ENCODE assay signal across 9 cellular contexts in genomic region chr1:165397945-165398344, GRCh38. TPM values are rescaled to one million over a fixed set of nuclear protein-coding genes. Genes with fewer than 3 reads are reported as not detected.
DNase-seq lines count a peak whose midpoint lies in the region; ATAC-seq and TF ChIP-seq lines count a peak whose summit lies in the region.
"Had no signal": no experiment of that assay in that cellular context is flagged by ENCODE, and none has a peak within 500 bp of the region (broad histone marks: within the 10 kb centered on the region; RNA-seq: fewer than 3 reads in every experiment).

No MANE protein-coding gene starts in this region.

- no peak for ATAC-seq in GM18858 (IDR thresholded peaks at IDR 0.05; ENCODE audit: unreplicated experiment)

- H3K36me3 Mint-ChIP-seq in CD14-positive monocyte, result no peaks in the 10 kb centered on the region

- in situ Hi-C loops in astrocyte of the spinal cord (cut with HindIII; ENCODE audit: low sequenced_read_pairs), result no loop called here

- peaks cover 66 to 79% (median 74%) of the 10 kb centered on the region in 3 donors for H3K27me3 Mint-ChIP-seq in CD14-positive monocyte (ENCODE audit: low read depth in 3 of 3)

- H3K4me3 Mint-ChIP-seq in CD14-positive monocyte, result peak overlapping the region in 1 of 2 donors; percentile 33

- peak overlapping the region in 1 of 7 donors; percentile 28 for H3K27ac Mint-ChIP-seq in CD14-positive monocyte

- peak; percentile 79 for DNase-seq in AG10803 (ENCODE audit: low read depth)
- DNase-seq in astrocyte of the spinal cord (ENCODE audit: low read depth, low spot score), result peak; percentile 52
- DNase-seq in kidney tubule cell (ENCODE audit: low spot score), result peak; percentile 79
- DNase-seq in NCI-H2171 treated with DMSO at 0.1 percent for 48 hours (lab: John Stamatoyannopoulos, UW), result no peak
- DNase-seq in CD14-positive monocyte (ENCODE audit: low spot score), result no peak
- no peak for DNase-seq in dedifferentiated amniotic fluid mesenchymal stem cell (ENCODE audit: extremely low spot score)
- DNase-seq: posterior cingulate gyrus had no signal

- H3K4me3 ChIP-seq in AG10803 (ENCODE audit: low read length) (no peak overlapping the region), HUES48 (ENCODE audit: low read depth, low read length) (no peak overlapping the region), astrocyte of the spinal cord (ENCODE audit: low read depth, low read length) (no peak overlapping the region)

- H3K9ac ChIP-seq in HUES48 (ENCODE audit: low read depth, low read length), result no peak overlapping the region

- peaks cover 0 to 8% (median 0%) of the 10 kb centered on the region in 7 donors for H3K9me3 Mint-ChIP-seq in CD14-positive monocyte

- H3K27me3 ChIP-seq in HUES48 (ENCODE audit: control insufficient read depth, insufficient read depth, low read length), result peaks cover 3% of the 10 kb centered on the region; the same call in 1 of the 2 replicates

- intact Hi-C loops in CD14-positive monocyte (cut with micrococcal nuclease), result loop anchor here in 1 of 2 donors (10.0 kb wide), 1 partner anchor 517 kb away; no protein-coding TSS in a partner anchor

- TF ChIP-seq CTCF in AG10803 (conservative IDR thresholded peaks at IDR 0.05; ENCODE audit: low read length) (no peak), astrocyte of the spinal cord (IDR thresholded peaks at IDR 0.05; ENCODE audit: low read depth, low read length) (no peak), CD14-positive monocyte (IDR thresholded peaks at IDR 0.05) (no peak)

- H3K9me3 ChIP-seq in HUES48 (ENCODE audit: control insufficient read depth, insufficient read depth, low read length), result no peaks in the 10 kb centered on the region

- H3K4me1 Mint-ChIP-seq in CD14-positive monocyte, result peaks cover 19% of the 10 kb centered on the region

- peak overlapping the region; percentile 17 for H3K27ac ChIP-seq in HUES48 (ENCODE audit: low read depth, low read length)

- H3K4me1 ChIP-seq in HUES48 (ENCODE audit: control insufficient read depth, insufficient read depth, low read length), result peaks cover 3% of the 10 kb centered on the region; the same call in 1 of the 2 replicates

- no peaks in the 10 kb centered on the region for H3K36me3 ChIP-seq in HUES48 (ENCODE audit: control insufficient read depth, insufficient read depth, low read length)

RNA-seq across cellular contexts. Expression of gene LMX1A, which starts 41.4 kb away (rescaled TPM):
- not detected for polyA plus RNA-seq in CD14-positive monocyte

RNA-seq across cellular contexts. Expression of gene RXRG, which starts 47.0 kb away (rescaled TPM):
- not detected for polyA plus RNA-seq in CD14-positive monocyte

Comparison
In these comparisons a context has a peak if more than half of its experiments do, and no peak if none do; other contexts are left out.
1. DNase-seq: peak in AG10803 (single experiment), astrocyte of the spinal cord (single experiment) and kidney tubule cell (single experiment); none in NCI-H2171 treated with DMSO at 0.1 percent for 48 hours (single experiment), CD14-positive monocyte (single experiment) and dedifferentiated amniotic fluid mesenchymal stem cell (single experiment).